Comparison of ENCODE assay signal across 8 cellular contexts in genomic region chr6:10694302-10695085, GRCh38. TPM values are rescaled to one million over a fixed set of nuclear protein-coding genes. Genes with fewer than 3 reads are reported as not detected.
A peak's percentile ranks its signal among the peaks of the same experiment; 100 is the strongest.
DNase-seq lines count a peak whose midpoint lies in the region; ATAC-seq and TF ChIP-seq lines count a peak whose summit lies in the region.

TSS of gene C6orf52 (minus strand) at chr6:10694616. CDS start at chr6:10687550, 7,066 bp downstream.
TSS of gene PAK1IP1 (plus strand) at chr6:10694972. CDS start at chr6:10694986, 14 bp downstream.

- peak; percentile 94 for ATAC-seq in GM18499 (IDR thresholded peaks at IDR 0.05; ENCODE audit: insufficient read depth, unreplicated experiment)
- ATAC-seq in HG02938 (IDR thresholded peaks at IDR 0.05; ENCODE audit: unreplicated experiment), result peak; percentile 97
- peak; percentile 93 for ATAC-seq in T-helper 17 cell

- TF ChIP-seq CTCF in right atrium auricular region (IDR thresholded peaks at IDR 0.05), result no peak
- TF ChIP-seq CTCF in prostate gland (IDR thresholded peaks at IDR 0.05), result peak in 1 of 4 experiments; percentile 4

- H3K4me1 Mint-ChIP-seq in T-helper 17 cell, result peaks cover 23% of the 10 kb centered on the region

- H3K4me3 ChIP-seq in right atrium auricular region, result peak within 1 kb of the TSS; percentile 86 to 92
- H3K4me3 ChIP-seq in prostate gland, result peak within 1 kb of the TSS; percentile 68 to 90
- peak within 1 kb of the TSS; percentile 88 for H3K4me3 ChIP-seq in urinary bladder (ENCODE audit: low read depth, low read length)

- intact Hi-C loops in prostate gland (cut with DNase I), result loop anchor here (2.0 to 10.0 kb wide), 2 partner anchors 28 to 80 kb away; partner anchors contain the start of gene TMEM14C

- peak; percentile 90 for DNase-seq in NCI-H1694 treated with DMSO at 0.1 percent for 48 hours (lab: John Stamatoyannopoulos, UW)
- peak; percentile 84 to 86 (median 84) for DNase-seq in T-helper 17 cell
- peak; percentile 93 for DNase-seq in right atrium auricular region (ENCODE audit: low spot score)
- DNase-seq in prostate gland (ENCODE audit: low spot score), result peak; percentile 94

- H3K27me3 Mint-ChIP-seq in T-helper 17 cell, result no peaks in the 10 kb centered on the region

- H3K9me3 ChIP-seq in T-helper 17 cell (ENCODE audit: control insufficient read depth, low read length, poor library complexity, severe bottlenecking), result no peaks in the 10 kb centered on the region
- no peaks in the 10 kb centered on the region for H3K9me3 ChIP-seq in right atrium auricular region
- H3K9me3 ChIP-seq in prostate gland, result no peaks in the 10 kb centered on the region

- H3K36me3 Mint-ChIP-seq in T-helper 17 cell (ENCODE audit: low read depth), result peaks cover 5% of the 10 kb centered on the region

- under 1% methylated on average over 53 of the region's 53 CpGs for WGBS in prostate gland
- under 1% methylated on average over 53 of the region's 53 CpGs for WGBS in urinary bladder

- H3K4me1 ChIP-seq in right atrium auricular region (peaks cover 0 to 23% of the 10 kb centered on the region in 2 donors), prostate gland (replicated peaks) (peaks cover 9% of the 10 kb centered on the region), urinary bladder (ENCODE audit: insufficient read depth) (no peaks in the 10 kb centered on the region)

- TF ChIP-seq POLR2A in prostate gland (IDR thresholded peaks at IDR 0.05), result peak; percentile 80

- H3K27ac Mint-ChIP-seq in T-helper 17 cell, result peak within 1 kb of the TSS; percentile 100

- no peaks in the 10 kb centered on the region for H3K27me3 ChIP-seq in right atrium auricular region
- H3K27me3 ChIP-seq in prostate gland (replicated peaks; ENCODE audit: insufficient read depth), result no peaks in the 10 kb centered on the region

- H3K4me3 Mint-ChIP-seq in T-helper 17 cell, result peak within 1 kb of the TSS; percentile 96

- H3K27ac ChIP-seq in angular gyrus (ENCODE audit: low read depth, low read length) (peak within 1 kb of the TSS; percentile 99), right atrium auricular region (peak within 1 kb of the TSS; percentile 90 to 93), prostate gland (peak within 1 kb of the TSS; percentile 92 to 94), urinary bladder (ENCODE audit: low read depth) (peak within 1 kb of the TSS; percentile 93)

- peaks cover 19% of the 10 kb centered on the region for H3K36me3 ChIP-seq in right atrium auricular region
- no peaks in the 10 kb centered on the region for H3K36me3 ChIP-seq in prostate gland
- H3K36me3 ChIP-seq in urinary bladder (ENCODE audit: insufficient read depth), result no peaks in the 10 kb centered on the region

RNA-seq across cellular contexts. Expression of gene C6orf52, which starts in this region (rescaled TPM):
- 1 to 10 TPM in 1 of 2 donors, not detected in 1; 1.6 TPM for total RNA-seq in T-helper 17 cell
- total RNA-seq in right atrium auricular region, result not detected
- 1 to 10 TPM in 1 of 2 donors, not detected in 1; 3.3 TPM for total RNA-seq in prostate gland
- not detected for total RNA-seq in urinary bladder
- polyA plus RNA-seq in urinary bladder, result 0.57 TPM

RNA-seq across cellular contexts. Expression of gene PAK1IP1, which starts in this region (rescaled TPM):
- total RNA-seq in T-helper 17 cell (1 to 10 TPM; 4.3 to 6.3 TPM), right atrium auricular region (10 to 100 TPM in 1 of 2 donors, 1 to 10 TPM in 1; 9.0 to 10.4 TPM), prostate gland (10 to 100 TPM; 12.2 to 36.7 TPM), urinary bladder (16.8 TPM)
- 11.7 TPM for polyA plus RNA-seq in urinary bladder

Comparison
In these comparisons a context has a peak if more than half of its experiments do, and no peak if none do; other contexts are left out.
1. Peak in every context shown above with its lines: DNase-seq, ATAC-seq, H3K4me3 ChIP-seq and H3K27ac ChIP-seq.